Comparison of ENCODE assay signal across 31 cellular contexts in the genomic region with DNA sequence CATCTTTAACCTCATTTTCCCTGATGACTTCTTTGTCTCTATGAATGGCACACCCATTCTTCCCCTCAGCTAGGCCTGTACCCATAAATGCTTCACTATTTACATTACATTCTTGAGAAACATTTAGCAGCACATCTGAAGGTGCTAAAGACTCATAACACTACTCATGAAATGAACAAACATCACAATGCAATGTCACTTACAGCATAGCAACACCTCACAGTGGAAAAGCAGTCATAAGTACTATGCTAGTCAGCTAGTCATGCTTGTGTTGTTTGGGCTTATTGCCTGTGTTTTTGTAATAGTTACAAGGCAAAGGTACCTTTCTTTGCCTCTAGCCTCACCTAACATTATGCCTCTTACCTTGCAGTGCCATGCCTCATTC.
DNase-seq lines count a peak whose midpoint lies in the region; ATAC-seq, FAIRE-seq and TF ChIP-seq lines count a peak whose summit lies in the region.
"Had no signal": no experiment of that assay in that cellular context is flagged by ENCODE, and none has a peak within 500 bp of the region (broad histone marks: within the 10 kb centered on the region; RNA-seq: fewer than 3 reads in every experiment).

No MANE protein-coding gene starts in this region.

- no peaks in the 10 kb centered on the region for H3K9me3 Mint-ChIP-seq in activated CD8-positive, alpha-beta memory T cell treated with anti-CD3 and anti-CD28 coated beads, Interleukin-2, amount 10 ng/mL, durations not matched to agents 7 days and 5 days (ENCODE audit: low read depth)
- H3K9me3 Mint-ChIP-seq in activated T-helper 17 cell treated with anti-CD3 and anti-CD28 coated beads, Interleukin-2, amount 50 U/mL, for 72 hours: no peaks in the 10 kb centered on the region
- H3K9me3 Mint-ChIP-seq: CD8-positive, alpha-beta memory T cell had no signal

- H3K27me3 Mint-ChIP-seq in activated CD8-positive, alpha-beta memory T cell treated with anti-CD3 and anti-CD28 coated beads, Interleukin-2, amount 10 ng/mL, durations not matched to agents 7 days and 5 days: no peaks in the 10 kb centered on the region
- H3K27me3 Mint-ChIP-seq in activated T-helper 17 cell treated with anti-CD3 and anti-CD28 coated beads, Interleukin-2, amount 50 U/mL, for 72 hours: no peaks in the 10 kb centered on the region
- H3K27me3 Mint-ChIP-seq: B cell; CD8-positive, alpha-beta memory T cell had no signal

- no peaks in the 10 kb centered on the region for H3K79me2 ChIP-seq in PC-3 (ENCODE audit: low read length)

- no peak for FAIRE-seq in D721Med (lab: Jason Lieb, UNC)
- FAIRE-seq: A549, GM19239, K562, pancreas had no signal

- no peak overlapping the region for H3K27ac ChIP-seq in PC-3 (ENCODE audit: low read length)
- H3K27ac ChIP-seq: A549, breast epithelium, pancreas, right atrium auricular region, thoracic aorta, vagina had no signal

- intact Hi-C loops in PC-3 (cut with micrococcal nuclease): no loop called here

- no peak overlapping the region for H3K4me2 ChIP-seq in PC-3 (ENCODE audit: low read length)
- H3K4me2 ChIP-seq: A549, GM23338 had no signal

- H3K4me3 ChIP-seq in PC-3 (ENCODE audit: low read length): no peak overlapping the region
- H3K4me3 ChIP-seq: A549, breast epithelium, GM23338, K562, pancreas, right atrium auricular region, thoracic aorta, vagina had no signal

- H3K36me3 Mint-ChIP-seq in activated CD8-positive, alpha-beta memory T cell treated with anti-CD3 and anti-CD28 coated beads, Interleukin-2, amount 10 ng/mL, durations not matched to agents 7 days and 5 days: no peaks in the 10 kb centered on the region
- H3K36me3 Mint-ChIP-seq in activated T-helper 17 cell treated with anti-CD3 and anti-CD28 coated beads, Interleukin-2, amount 50 U/mL, for 72 hours (ENCODE audit: low read depth): no peaks in the 10 kb centered on the region

- no peaks in the 10 kb centered on the region for H3K9me2 ChIP-seq in PC-3 (replicated peaks; ENCODE audit: low read length)

- POLR2A ChIA-PET in PC-3 (lab: Charles Lee; ENCODE audit: unreplicated experiment): no interaction called here

- no peaks in the 10 kb centered on the region for H3F3A ChIP-seq in PC-3 (ENCODE audit: low read length, unreplicated experiment)

- CTCF ChIA-PET in activated CD8-positive, alpha-beta memory T cell treated with anti-CD3 and anti-CD28 coated beads, Interleukin-2, amount 10 ng/mL, durations not matched to agents 7 days and 5 days (lab: Charles Lee): no interaction called here
- CTCF ChIA-PET in PC-3 (lab: Charles Lee): no interaction called here

- TF ChIP-seq CTCF in PC-3 (conservative IDR thresholded peaks at IDR 0.05; ENCODE audit: low read depth, low read length): no peak
- TF ChIP-seq CTCF in D721Med (IDR thresholded peaks at IDR 0.05; ENCODE audit: insufficient read depth, missing control alignments): no peak

- no peaks in the 10 kb centered on the region for H3K27me3 ChIP-seq in PC-3 (ENCODE audit: low read length)
- H3K27me3 ChIP-seq: breast epithelium, pancreas, right atrium auricular region, vagina had no signal

- H3K9me3 ChIP-seq in PC-3 (ENCODE audit: low read length): no peaks in the 10 kb centered on the region
- H3K9me3 ChIP-seq: A549, breast epithelium, pancreas, right atrium auricular region, thoracic aorta, vagina had no signal

- peak overlapping the region; percentile 72 for H3K27ac Mint-ChIP-seq in activated CD8-positive, alpha-beta memory T cell treated with anti-CD3 and anti-CD28 coated beads, Interleukin-2, amount 10 ng/mL, durations not matched to agents 7 days and 5 days
- peak overlapping the region; percentile 51 for H3K27ac Mint-ChIP-seq in activated T-helper 17 cell treated with anti-CD3 and anti-CD28 coated beads, Interleukin-2, amount 50 U/mL, for 72 hours
- H3K27ac Mint-ChIP-seq: B cell; CD8-positive, alpha-beta memory T cell; GM23338 had no signal

- ATAC-seq in activated CD8-positive, alpha-beta memory T cell treated with anti-CD3 and anti-CD28 coated beads, Interleukin-2, amount 10 ng/mL, durations not matched to agents 7 days and 5 days: peak; percentile 85
- ATAC-seq in GM18870 (IDR thresholded peaks at IDR 0.05; ENCODE audit: unreplicated experiment) (peak; percentile 89), HG02852 (IDR thresholded peaks at IDR 0.05; ENCODE audit: unreplicated experiment) (peak; percentile 80), PC-3 (no peak)
- ATAC-seq in activated T-helper 17 cell treated with anti-CD3 and anti-CD28 coated beads, Interleukin-2, amount 50 U/mL, for 72 hours (replicated peaks): peak; percentile 85
- ATAC-seq: A549, GM23338, K562, pancreas had no signal

- no peaks in the 10 kb centered on the region for H3K4me1 ChIP-seq in PC-3 (ENCODE audit: insufficient read depth, low read length)
- H3K4me1 ChIP-seq: A549, breast epithelium, pancreas, right atrium auricular region, vagina had no signal

- H3K36me3 ChIP-seq in PC-3 (ENCODE audit: low read depth, low read length): no peaks in the 10 kb centered on the region
- H3K36me3 ChIP-seq: breast epithelium, pancreas, right atrium auricular region, thoracic aorta, vagina had no signal

- H4K20me1 ChIP-seq in PC-3 (ENCODE audit: low read length): no peaks in the 10 kb centered on the region

- H3K9ac ChIP-seq in PC-3 (ENCODE audit: low read length): no peak overlapping the region

- no TSS peak for BruUV-seq in PC-3 (replicated peaks; lab: Mats Ljungman, UMichigan)

- no peak overlapping the region for H3K4me3 Mint-ChIP-seq in activated CD8-positive, alpha-beta memory T cell treated with anti-CD3 and anti-CD28 coated beads, Interleukin-2, amount 10 ng/mL, durations not matched to agents 7 days and 5 days
- no peak overlapping the region for H3K4me3 Mint-ChIP-seq in activated T-helper 17 cell treated with anti-CD3 and anti-CD28 coated beads, Interleukin-2, amount 50 U/mL, for 72 hours
- H3K4me3 Mint-ChIP-seq: B cell; CD8-positive, alpha-beta memory T cell; GM23338 had no signal

- no peak overlapping the region for H2AFZ ChIP-seq in PC-3 (ENCODE audit: low read length)
- H2AFZ ChIP-seq: GM23338 had no signal

- no peak for DNase-seq in activated CD8-positive, alpha-beta memory T cell treated with anti-CD3 and anti-CD28 coated beads, Interleukin-2, amount 10 ng/mL, durations not matched to agents 7 days and 5 days
- DNase-seq in activated CD8-positive, alpha-beta memory T cell treated with anti-CD3 and anti-CD28 coated beads, Interleukin-2, amount 50 U/mL, for 4 hours: no peak
- DNase-seq in PC-3: no peak
- DNase-seq in RKO (ENCODE audit: low spot score): no peak
- no peak for DNase-seq in D721Med (ENCODE audit: insufficient read length, low spot score)
- DNase-seq: activated CD4-positive, alpha-beta T cell treated with anti-CD3 and anti-CD28 coated beads for 1 hour; activated naive CD4-positive, alpha-beta T cell; amygdala; CD8-positive, alpha-beta memory T cell; DMS153; effector CD8-positive, alpha-beta T cell; erythroblast; head of caudate nucleus; MM.1S; NCI-H1436; NCI-H2107; NCI-H510A; pancreas; SHP77 treated with DMSO at 0.1 percent for 48 hours had no signal

- H3K4me1 Mint-ChIP-seq in activated CD8-positive, alpha-beta memory T cell treated with anti-CD3 and anti-CD28 coated beads, Interleukin-2, amount 10 ng/mL, durations not matched to agents 7 days and 5 days: peaks cover 15% of the 10 kb centered on the region
- H3K4me1 Mint-ChIP-seq in activated T-helper 17 cell treated with anti-CD3 and anti-CD28 coated beads, Interleukin-2, amount 50 U/mL, for 72 hours: no peaks in the 10 kb centered on the region
- H3K4me1 Mint-ChIP-seq: B cell had no signal
